In the genomic region with DNA sequence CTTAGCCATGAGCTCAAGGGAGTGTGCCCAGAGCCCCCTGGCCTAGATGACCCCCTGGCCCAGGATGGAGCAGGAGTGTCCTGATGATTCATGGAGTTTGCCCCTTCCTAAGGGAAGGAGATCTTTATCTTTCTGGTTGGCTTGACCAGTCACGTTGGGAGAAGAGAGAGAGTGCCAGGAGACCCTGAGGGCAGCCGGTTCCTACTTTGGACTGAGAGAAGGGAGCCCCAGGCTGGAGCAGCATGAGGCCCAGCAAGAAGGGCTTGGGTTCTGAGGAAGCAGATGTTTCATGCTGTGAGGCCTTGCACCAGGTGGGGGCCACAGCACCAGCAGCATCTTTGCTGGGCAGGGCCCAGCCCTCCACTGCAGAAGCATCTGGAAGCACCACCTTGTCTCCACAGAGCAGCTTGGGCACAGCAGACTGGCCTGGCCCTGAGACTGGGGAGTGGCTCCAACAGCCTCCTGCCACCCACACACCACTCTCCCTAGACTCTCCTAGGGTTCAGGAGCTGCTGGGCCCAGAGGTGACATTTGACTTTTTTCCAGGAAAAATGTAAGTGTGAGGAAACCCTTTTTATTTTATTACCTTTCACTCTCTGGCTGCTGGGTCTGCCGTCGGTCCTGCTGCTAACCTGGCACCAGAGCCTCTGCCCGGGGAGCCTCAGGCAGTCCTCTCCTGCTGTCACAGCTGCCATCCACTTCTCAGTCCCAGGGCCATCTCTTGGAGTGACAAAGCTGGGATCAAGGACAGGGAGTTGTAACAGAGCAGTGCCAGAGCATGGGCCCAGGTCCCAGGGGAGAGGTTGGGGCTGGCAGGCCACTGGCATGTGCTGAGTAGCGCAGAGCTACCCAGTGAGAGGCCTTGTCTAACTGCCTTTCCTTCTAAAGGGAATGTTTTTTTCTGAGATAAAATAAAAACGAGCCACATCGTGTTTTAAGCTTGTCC, we compare ENCODE assay signal across 14 cellular contexts. TPM values are rescaled to one million over a fixed set of nuclear protein-coding genes. Genes with fewer than 3 reads are reported as not detected.
A peak's percentile ranks its signal among the peaks of the same experiment; 100 is the strongest.
DNase-seq lines count a peak whose midpoint lies in the region; ATAC-seq and TF ChIP-seq lines count a peak whose summit lies in the region.
"Had no signal": no experiment of that assay in that cellular context is flagged by ENCODE, and none has a peak within 500 bp of the region (broad histone marks: within the 10 kb centered on the region; RNA-seq: fewer than 3 reads in every experiment).

No MANE protein-coding gene starts in this region.

- 66% methylated on average over 8 of the region's 8 CpGs for WGBS in right cardiac atrium
- 74 to 80% methylated on average over 8 of the region's 8 CpGs for WGBS in body of pancreas, 2 donors

- H3K9me3 Mint-ChIP-seq in natural killer cell treated with Interleukin-12 subunit alpha and Interleukin-12 subunit beta and Interleukin-15 and Interleukin-18, amount 100 ng/mL, for 72 hours: no peaks in the 10 kb centered on the region
- no peaks in the 10 kb centered on the region for H3K9me3 Mint-ChIP-seq in natural killer cell
- H3K9me3 Mint-ChIP-seq: memory B cell had no signal

- H3K4me1 Mint-ChIP-seq in natural killer cell treated with Interleukin-12 subunit alpha and Interleukin-12 subunit beta and Interleukin-15 and Interleukin-18, amount 100 ng/mL, for 72 hours (ENCODE audit: low read depth in 2 of 2): peaks cover 19 to 42% of the 10 kb centered on the region in 2 donors
- peaks cover 7% of the 10 kb centered on the region in 2 donors for H3K4me1 Mint-ChIP-seq in natural killer cell

- no peak overlapping the region for H3K4me3 ChIP-seq in RWPE2 (ENCODE audit: severe bottlenecking)
- H3K4me3 ChIP-seq in right cardiac atrium (ENCODE audit: low read length): no peak overlapping the region
- no peak overlapping the region for H3K4me3 ChIP-seq in body of pancreas

- TF ChIP-seq POLR2A in body of pancreas (IDR thresholded peaks at IDR 0.05): no peak

- H3K27me3 ChIP-seq in RWPE2 (ENCODE audit: insufficient read depth, poor library complexity, severe bottlenecking) (no peaks in the 10 kb centered on the region), right cardiac atrium (ENCODE audit: control insufficient read depth, insufficient read depth) (no peaks in the 10 kb centered on the region), body of pancreas (no peaks in the 10 kb centered on the region)

- intact Hi-C loops in natural killer cell (cut with micrococcal nuclease): no loop called here
- intact Hi-C loops in right cardiac atrium (cut with DNase I): no loop called here
- intact Hi-C loops in body of pancreas (cut with DNase I): no loop called here

- no peak for DNase-seq in natural killer cell treated with Interleukin-12 subunit alpha and Interleukin-12 subunit beta and Interleukin-15 and Interleukin-18, amount 100 ng/mL, for 72 hours (ENCODE audit: low spot score)
- DNase-seq in natural killer cell: no peak
- DNase-seq in RWPE2 (ENCODE audit: low spot score): peak; percentile 14
- DNase-seq in right cardiac atrium: peak in 1 of 3 donors; percentile 66
- DNase-seq in body of pancreas: no peak
- no peak for DNase-seq in AG08396 (ENCODE audit: low spot score)
- DNase-seq in AG08395 (ENCODE audit: low spot score): no peak
- DNase-seq: cortex of kidney, NCI-H1048, NCI-H510A, T-helper 9 cell had no signal

- no peaks in the 10 kb centered on the region for H3K9me3 ChIP-seq in RWPE2 (ENCODE audit: severe bottlenecking)
- no peaks in the 10 kb centered on the region for H3K9me3 ChIP-seq in right cardiac atrium (ENCODE audit: control insufficient read depth, low read length)
- no peaks in the 10 kb centered on the region for H3K9me3 ChIP-seq in body of pancreas

- H3K4me1 ChIP-seq in RWPE2 (ENCODE audit: insufficient read depth, poor library complexity, severe bottlenecking) (no peaks in the 10 kb centered on the region), right cardiac atrium (ENCODE audit: control insufficient read depth, insufficient read depth, low read length) (peaks cover 8% of the 10 kb centered on the region), body of pancreas (no peaks in the 10 kb centered on the region)

- H3K27ac Mint-ChIP-seq in natural killer cell treated with Interleukin-12 subunit alpha and Interleukin-12 subunit beta and Interleukin-15 and Interleukin-18, amount 100 ng/mL, for 72 hours: peak overlapping the region; percentile 47 to 100
- peak overlapping the region in 1 of 2 donors; percentile 61 for H3K27ac Mint-ChIP-seq in natural killer cell
- H3K27ac Mint-ChIP-seq: memory B cell had no signal

- H3K36me3 Mint-ChIP-seq in natural killer cell treated with Interleukin-12 subunit alpha and Interleukin-12 subunit beta and Interleukin-15 and Interleukin-18, amount 100 ng/mL, for 72 hours: no peaks in the 10 kb centered on the region
- no peaks in the 10 kb centered on the region for H3K36me3 Mint-ChIP-seq in natural killer cell

- no peak overlapping the region for H3K4me3 Mint-ChIP-seq in natural killer cell treated with Interleukin-12 subunit alpha and Interleukin-12 subunit beta and Interleukin-15 and Interleukin-18, amount 100 ng/mL, for 72 hours
- no peak overlapping the region for H3K4me3 Mint-ChIP-seq in natural killer cell
- H3K4me3 Mint-ChIP-seq: memory B cell had no signal

- H3K27ac ChIP-seq in RWPE2 (ENCODE audit: poor library complexity, severe bottlenecking) (no peak overlapping the region), right cardiac atrium (ENCODE audit: low read length) (peak overlapping the region; percentile 30), body of pancreas (no peak overlapping the region)
- H3K27ac ChIP-seq: C4-2B had no signal

- TF ChIP-seq CTCF in natural killer cell (IDR thresholded peaks at IDR 0.05) (no peak), RWPE2 (IDR thresholded peaks at IDR 0.05; ENCODE audit: poor library complexity, severe bottlenecking) (no peak), body of pancreas (IDR thresholded peaks at IDR 0.05) (no peak)

- no peaks in the 10 kb centered on the region for H3K27me3 Mint-ChIP-seq in natural killer cell treated with Interleukin-12 subunit alpha and Interleukin-12 subunit beta and Interleukin-15 and Interleukin-18, amount 100 ng/mL, for 72 hours
- no peaks in the 10 kb centered on the region for H3K27me3 Mint-ChIP-seq in natural killer cell (ENCODE audit: low read depth in 2 of 2)
- H3K27me3 Mint-ChIP-seq: memory B cell had no signal

- ATAC-seq in natural killer cell treated with Interleukin-12 subunit alpha and Interleukin-12 subunit beta and Interleukin-15 and Interleukin-18, amount 100 ng/mL, for 72 hours: no peak
- ATAC-seq in natural killer cell (no peak), RWPE2 (ENCODE audit: low read depth) (no peak), right cardiac atrium (peak; percentile 34 to 71), body of pancreas (no peak), HG03280 (IDR thresholded peaks at IDR 0.05; ENCODE audit: unreplicated experiment) (no peak)

- H3K36me3 ChIP-seq in RWPE2 (ENCODE audit: low read depth) (no peaks in the 10 kb centered on the region), body of pancreas (replicated peaks in 1 of 2; ENCODE audit: insufficient read depth in 1 of 2, low read depth in 2 of 2) (no peaks in the 10 kb centered on the region)

RNA-seq across cellular contexts. Expression of gene ADORA2A, which starts 14.3 kb away (rescaled TPM):
- 10 to 100 TPM; 29.0 to 81.6 TPM for total RNA-seq in natural killer cell treated with Interleukin-12 subunit alpha and Interleukin-12 subunit beta and Interleukin-15 and Interleukin-18, amount 100 ng/mL, for 72 hours
- 10 to 100 TPM; 11.0 to 15.0 (median 11.7) TPM for total RNA-seq in natural killer cell
- 1 to 10 TPM; 3.7 to 5.6 (median 4.8) TPM for total RNA-seq in right cardiac atrium
- 6.6 TPM for polyA plus RNA-seq in right cardiac atrium
- 10 to 100 TPM in 1 of 2 donors, 1 to 10 TPM in 1; 2.1 to 19.4 TPM for total RNA-seq in body of pancreas

RNA-seq across cellular contexts. Expression of gene UPB1, which starts 53.5 kb away (rescaled TPM):
- 1 to 10 TPM in 1 of 2 donors, under 1 TPM in 1; 0.84 to 1.9 TPM for total RNA-seq in natural killer cell treated with Interleukin-12 subunit alpha and Interleukin-12 subunit beta and Interleukin-15 and Interleukin-18, amount 100 ng/mL, for 72 hours
- total RNA-seq in natural killer cell (1 to 10 TPM in 1 of 3 donors, under 1 TPM in 2; 0.33 to 1.6 (median 0.50) TPM), right cardiac atrium (1 to 10 TPM; 1.8 to 6.6 (median 2.9) TPM), body of pancreas (under 1 TPM in 1 of 2 donors, not detected in 1; 0.52 TPM)
- 2.7 TPM for polyA plus RNA-seq in right cardiac atrium

Comparison
In these comparisons a context has a peak if more than half of its experiments do, and no peak if none do; other contexts are left out.
1. ATAC-seq: peak in right cardiac atrium (2 of 2); none in natural killer cell treated with Interleukin-12 subunit alpha and Interleukin-12 subunit beta and Interleukin-15 and Interleukin-18, amount 100 ng/mL, for 72 hours (0 of 2), natural killer cell (0 of 3), RWPE2 (single experiment), body of pancreas (single experiment) and HG03280 (single experiment).